In the genomic region with DNA sequence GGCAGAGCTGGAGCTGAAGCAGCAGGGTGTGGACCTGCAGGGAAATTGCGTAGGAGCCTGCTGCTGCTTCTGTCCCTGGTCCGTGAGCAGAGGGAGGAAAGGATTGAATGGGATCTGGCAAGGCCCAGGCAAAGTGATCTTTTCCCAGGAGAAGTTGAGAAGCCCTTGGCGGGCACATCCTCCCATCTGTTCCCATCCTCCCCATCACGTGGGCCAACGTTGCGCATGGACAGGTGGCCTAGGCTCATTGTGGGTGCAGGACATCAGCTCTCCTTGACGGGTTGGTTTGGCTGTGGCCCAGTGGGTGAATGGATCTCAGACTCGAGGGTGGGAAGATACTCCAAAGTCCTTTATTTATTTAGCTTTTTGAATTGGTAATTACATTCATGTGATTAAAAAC, we compare ENCODE assay signal across 19 cellular contexts. TPM values are rescaled to one million over a fixed set of nuclear protein-coding genes. Genes with fewer than 3 reads are reported as not detected.
DNase-seq lines count a peak whose midpoint lies in the region; ATAC-seq and TF ChIP-seq lines count a peak whose summit lies in the region.
"Had no signal": no experiment of that assay in that cellular context is flagged by ENCODE, and none has a peak within 500 bp of the region (broad histone marks: within the 10 kb centered on the region; RNA-seq: fewer than 3 reads in every experiment).

No MANE protein-coding gene starts in this region.

- no peak overlapping the region for H4K91ac ChIP-seq in trophoblast cell (ENCODE audit: low read depth, low read length)

- no peak overlapping the region for H2AK5ac ChIP-seq in trophoblast cell (ENCODE audit: low read length)

- no peak overlapping the region for H2AFZ ChIP-seq in trophoblast cell (ENCODE audit: insufficient read depth, low read length, poor library complexity)
- H2AFZ ChIP-seq: PC-9 had no signal

- H4K12ac ChIP-seq in trophoblast cell (ENCODE audit: low read depth, low read length) = no peak overlapping the region

- H3K79me2 ChIP-seq in trophoblast cell (ENCODE audit: control insufficient read depth, insufficient read depth, low read length, poor library complexity) = no peaks in the 10 kb centered on the region

- H3K18ac ChIP-seq in trophoblast cell (ENCODE audit: low read length) = no peak overlapping the region

- H3K4me3 ChIP-seq in WERI-Rb-1 (ENCODE audit: low read depth, low read length) = no peak overlapping the region
- H3K4me3 ChIP-seq in trophoblast cell (ENCODE audit: low read depth, low read length) = no peak overlapping the region
- H3K4me3 ChIP-seq: PC-9, SJCRH30 had no signal

- WGBS in trophoblast cell (ENCODE audit: extremely low coverage, insufficient coverage, insufficient read length) = no CpG with 5 or more reads among the region's 8 CpGs

- H4K8ac ChIP-seq in trophoblast cell (ENCODE audit: low read depth, low read length) = no peak overlapping the region

- H3K4ac ChIP-seq in trophoblast cell (ENCODE audit: low read depth, low read length) = no peak overlapping the region

- H3K79me1 ChIP-seq in trophoblast cell (ENCODE audit: low read length) = no peaks in the 10 kb centered on the region

- H3K9me3 ChIP-seq in WERI-Rb-1 (ENCODE audit: severe bottlenecking) (no peaks in the 10 kb centered on the region), trophoblast cell (ENCODE audit: insufficient read depth, low read depth, low read length) (no peaks in the 10 kb centered on the region)
- H3K9me3 ChIP-seq: BE2C, SJCRH30 had no signal

- H3K36me3 ChIP-seq in WERI-Rb-1 (peaks cover 85% of the 10 kb centered on the region), trophoblast cell (ENCODE audit: control insufficient read depth in 1 of 2, insufficient read depth in 2 of 2, low read length in 2 of 2) (peaks cover 12 to 15% of the 10 kb centered on the region in 2 experiments)

- H3K27me3 ChIP-seq in WERI-Rb-1 (ENCODE audit: insufficient read depth, low read depth, severe bottlenecking) (no peaks in the 10 kb centered on the region), trophoblast cell (ENCODE audit: insufficient read depth, low read length) (no peaks in the 10 kb centered on the region)
- H3K27me3 ChIP-seq: BE2C, SJCRH30 had no signal

- H2BK12ac ChIP-seq in trophoblast cell (ENCODE audit: low read length) = no peak overlapping the region

- DNase-seq in DMS 273 treated with DMSO at 0.1 percent for 48 hours (lab: John Stamatoyannopoulos, UW) (peak; percentile 18), NCI-H1694 (lab: John Stamatoyannopoulos, UW) (peak; percentile 8), WERI-Rb-1 (peak; percentile 67), trophoblast cell (no peak), LoVo (ENCODE audit: low spot score) (no peak), A172 (ENCODE audit: low spot score) (no peak)
- DNase-seq: BE2C; Calu3; CD4-positive, alpha-beta memory T cell; DMS79 treated with DMSO at 0.1 percent for 48 hours; HCEC 1CT; NCI-H1105 treated with DMSO at 0.1 percent for 48 hours; NCI-H2081; NCI-H226; NCI-H69; PC-9; SJCRH30 had no signal

- H2BK120ac ChIP-seq in trophoblast cell (ENCODE audit: insufficient read depth, low read length, poor library complexity) = no peak overlapping the region

- no peak overlapping the region for H2BK5ac ChIP-seq in trophoblast cell (ENCODE audit: low read depth, low read length, poor library complexity)

- peak overlapping the region; percentile 62 for H3K27ac ChIP-seq in WERI-Rb-1
- no peak overlapping the region for H3K27ac ChIP-seq in trophoblast cell (ENCODE audit: low read depth, low read length)
- H3K27ac ChIP-seq: HL-60, PC-9, SJCRH30 had no signal

- no peak for TF ChIP-seq CTCF in WERI-Rb-1 (IDR thresholded peaks at IDR 0.05; ENCODE audit: low read depth, low read length)

- no peak overlapping the region for H3K9ac ChIP-seq in trophoblast cell (ENCODE audit: low read length)

- H3K4me1 ChIP-seq in trophoblast cell (ENCODE audit: control insufficient read depth in 1 of 2, insufficient read depth in 2 of 2, low read length in 2 of 2) = peaks cover 3 to 5% of the 10 kb centered on the region in 2 experiments
- H3K4me1 ChIP-seq: BE2C, SJCRH30 had no signal

- ATAC-seq in GM21360 (IDR thresholded peaks at IDR 0.05; ENCODE audit: unreplicated experiment) = no peak

- no peak overlapping the region for H3K14ac ChIP-seq in trophoblast cell (ENCODE audit: low read length)

- H3K4me2 ChIP-seq in trophoblast cell (ENCODE audit: low read length) = no peak overlapping the region
- H3K4me2 ChIP-seq: PC-9 had no signal

- peak overlapping the region; percentile 84 for H3K23ac ChIP-seq in trophoblast cell (ENCODE audit: low read length)

RNA-seq across cellular contexts. Expression of gene POLR3E, which starts 29.4 kb away (rescaled TPM):
- polyA plus RNA-seq in trophoblast cell (2013) = 24.6 and 26.6 TPM in 2 replicates
- total RNA-seq in A172 (2014; rRNA removed; shearing (Covaris generic)) = 29.0 and 46.3 TPM in 2 replicates

Comparison
In these comparisons a context has a peak if more than half of its experiments do, and no peak if none do; other contexts are left out.
1. DNase-seq: peak in DMS 273 treated with DMSO at 0.1 percent for 48 hours (single experiment), NCI-H1694 (single experiment) and WERI-Rb-1 (single experiment); none in trophoblast cell (0 of 2), LoVo (single experiment) and A172 (single experiment).